Comparison of ENCODE assay signal across 1 cellular context in genomic region chr11:66344550-66345315, GRCh38.
TF ChIP-seq lines count a peak whose summit lies in the region.

A gene with protein sequence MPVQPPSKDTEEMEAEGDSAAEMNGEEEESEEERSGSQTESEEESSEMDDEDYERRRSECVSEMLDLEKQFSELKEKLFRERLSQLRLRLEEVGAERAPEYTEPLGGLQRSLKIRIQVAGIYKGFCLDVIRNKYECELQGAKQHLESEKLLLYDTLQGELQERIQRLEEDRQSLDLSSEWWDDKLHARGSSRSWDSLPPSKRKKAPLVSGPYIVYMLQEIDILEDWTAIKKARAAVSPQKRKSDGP (minus strand): TSS chr11:66345104. CDS start chr11:66342234, 2,870 bp downstream.

TF ChIP-seq in GM12878, 131 proteins besides CTCF, POLR2A, EP300 and RAD21 (continued from another document and continues in another):
- TF ChIP-seq ZBTB4 (CRISPR knock-in tag; IDR thresholded peaks at IDR 0.05) (no peak), CHD2 (IDR thresholded peaks at IDR 0.05; ENCODE audit: borderline replicate concordance, low read depth, low read length) (peak; percentile 82), LARP7 (IDR thresholded peaks at IDR 0.05) (peak; percentile 58; the same call in 1 of the 2 replicates), JUND (IDR thresholded peaks at IDR 0.05; ENCODE audit: low read depth, low read length) (no peak), EGR1 (IDR thresholded peaks at IDR 0.05; ENCODE audit: borderline replicate concordance in 1 of 2, low read depth in 2 of 2, low read length in 2 of 2) (no peak), ZNF592 (IDR thresholded peaks at IDR 0.05) (no peak), RBBP5 (conservative IDR thresholded peaks at IDR 0.05) (no peak), SUZ12 (IDR thresholded peaks at IDR 0.05; ENCODE audit: unreplicated experiment) (no peak), GATAD2B (conservative IDR thresholded peaks at IDR 0.05; ENCODE audit: low read depth) (no peak), KDM1A (IDR thresholded peaks at IDR 0.05; ENCODE audit: borderline replicate concordance) (no peak), ZNF622 (IDR thresholded peaks at IDR 0.05) (no peak), NBN (IDR thresholded peaks at IDR 0.05) (peak; percentile 95), SIN3A (IDR thresholded peaks at IDR 0.05; ENCODE audit: low read depth, low read length) (peak; percentile 98), FOXK2 (IDR thresholded peaks at IDR 0.05) (no peak), SRF (IDR thresholded peaks at IDR 0.05; ENCODE audit: low read depth in 2 of 2, low read length in 2 of 2) (peak in 1 of 2 experiments; percentile 89; a peak in 2 of 4 replicates), NRF1 (conservative IDR thresholded peaks at IDR 0.05; ENCODE audit: low read depth, low read length) (no peak), RELB (IDR thresholded peaks at IDR 0.05; ENCODE audit: low read depth) (peak; percentile 88), ZBED1 (IDR thresholded peaks at IDR 0.05; ENCODE audit: borderline replicate concordance) (no peak), TCF3 (IDR thresholded peaks at IDR 0.05; ENCODE audit: borderline replicate concordance, insufficient read depth, low read depth, low read length) (0 out of 2 replicates have a peak, but pooled peaks have one; percentile 51), IKZF2 (IDR thresholded peaks at IDR 0.05) (no peak), RAD51 (IDR thresholded peaks at IDR 0.05) (no peak), HDGF (IDR thresholded peaks at IDR 0.05) (no peak), SREBF1 (IDR thresholded peaks at IDR 0.05; ENCODE audit: low read length) (no peak), ZNF687 (IDR thresholded peaks at IDR 0.05) (peak; percentile 35; the same call in 1 of the 2 replicates), ZBTB40 (IDR thresholded peaks at IDR 0.05; ENCODE audit: borderline replicate concordance) (peak; percentile 55; the same call in 1 of the 2 replicates), NFYA (IDR thresholded peaks at IDR 0.05; ENCODE audit: borderline replicate concordance, low read depth, low read length) (no peak), PAX8 (IDR thresholded peaks at IDR 0.05) (no peak), CHD4 (IDR thresholded peaks at IDR 0.05) (no peak), SMC3 (IDR thresholded peaks at IDR 0.05; ENCODE audit: borderline replicate concordance, low read length) (no peak), SUPT20H (IDR thresholded peaks at IDR 0.05; ENCODE audit: borderline replicate concordance, control insufficient read depth, low read depth, low read length) (no peak), ZNF217 (IDR thresholded peaks at IDR 0.05) (no peak), POLR2AphosphoS2 (IDR thresholded peaks at IDR 0.05; ENCODE audit: low read depth, low read length) (peak; percentile 79; the same call in 1 of the 2 replicates), CBFB (IDR thresholded peaks at IDR 0.05; ENCODE audit: low read depth) (peak; percentile 60)
- TF ChIP-seq, protein P1, sequence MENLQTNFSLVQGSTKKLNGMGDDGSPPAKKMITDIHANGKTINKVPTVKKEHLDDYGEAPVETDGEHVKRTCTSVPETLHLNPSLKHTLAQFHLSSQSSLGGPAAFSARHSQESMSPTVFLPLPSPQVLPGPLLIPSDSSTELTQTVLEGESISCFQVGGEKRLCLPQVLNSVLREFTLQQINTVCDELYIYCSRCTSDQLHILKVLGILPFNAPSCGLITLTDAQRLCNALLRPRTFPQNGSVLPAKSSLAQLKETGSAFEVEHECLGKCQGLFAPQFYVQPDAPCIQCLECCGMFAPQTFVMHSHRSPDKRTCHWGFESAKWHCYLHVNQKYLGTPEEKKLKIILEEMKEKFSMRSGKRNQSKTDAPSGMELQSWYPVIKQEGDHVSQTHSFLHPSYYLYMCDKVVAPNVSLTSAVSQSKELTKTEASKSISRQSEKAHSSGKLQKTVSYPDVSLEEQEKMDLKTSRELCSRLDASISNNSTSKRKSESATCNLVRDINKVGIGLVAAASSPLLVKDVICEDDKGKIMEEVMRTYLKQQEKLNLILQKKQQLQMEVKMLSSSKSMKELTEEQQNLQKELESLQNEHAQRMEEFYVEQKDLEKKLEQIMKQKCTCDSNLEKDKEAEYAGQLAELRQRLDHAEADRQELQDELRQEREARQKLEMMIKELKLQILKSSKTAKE (IDR thresholded peaks at IDR 0.05; ENCODE audit: low read depth, poor library complexity, severe bottlenecking): no peak
- TF ChIP-seq, protein P2, sequence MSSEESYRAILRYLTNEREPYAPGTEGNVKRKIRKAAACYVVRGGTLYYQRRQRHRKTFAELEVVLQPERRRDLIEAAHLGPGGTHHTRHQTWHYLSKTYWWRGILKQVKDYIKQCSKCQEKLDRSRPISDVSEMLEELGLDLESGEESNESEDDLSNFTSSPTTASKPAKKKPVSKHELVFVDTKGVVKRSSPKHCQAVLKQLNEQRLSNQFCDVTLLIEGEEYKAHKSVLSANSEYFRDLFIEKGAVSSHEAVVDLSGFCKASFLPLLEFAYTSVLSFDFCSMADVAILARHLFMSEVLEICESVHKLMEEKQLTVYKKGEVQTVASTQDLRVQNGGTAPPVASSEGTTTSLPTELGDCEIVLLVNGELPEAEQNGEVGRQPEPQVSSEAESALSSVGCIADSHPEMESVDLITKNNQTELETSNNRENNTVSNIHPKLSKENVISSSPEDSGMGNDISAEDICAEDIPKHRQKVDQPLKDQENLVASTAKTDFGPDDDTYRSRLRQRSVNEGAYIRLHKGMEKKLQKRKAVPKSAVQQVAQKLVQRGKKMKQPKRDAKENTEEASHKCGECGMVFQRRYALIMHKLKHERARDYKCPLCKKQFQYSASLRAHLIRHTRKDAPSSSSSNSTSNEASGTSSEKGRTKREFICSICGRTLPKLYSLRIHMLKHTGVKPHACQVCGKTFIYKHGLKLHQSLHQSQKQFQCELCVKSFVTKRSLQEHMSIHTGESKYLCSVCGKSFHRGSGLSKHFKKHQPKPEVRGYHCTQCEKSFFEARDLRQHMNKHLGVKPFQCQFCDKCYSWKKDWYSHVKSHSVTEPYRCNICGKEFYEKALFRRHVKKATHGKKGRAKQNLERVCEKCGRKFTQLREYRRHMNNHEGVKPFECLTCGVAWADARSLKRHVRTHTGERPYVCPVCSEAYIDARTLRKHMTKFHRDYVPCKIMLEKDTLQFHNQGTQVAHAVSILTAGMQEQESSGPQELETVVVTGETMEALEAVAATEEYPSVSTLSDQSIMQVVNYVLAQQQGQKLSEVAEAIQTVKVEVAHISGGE (CRISPR knock-in tag; IDR thresholded peaks at IDR 0.05): no peak
